Comparison of ENCODE assay signal across 2 cellular contexts in genomic region chr10:93580824-93581223, GRCh38.
TF ChIP-seq lines count a peak whose summit lies in the region.

No MANE protein-coding gene starts in this region.

TF ChIP-seq in IMR-90, 13 proteins besides CTCF, POLR2A, EP300 and RAD21:
- TF ChIP-seq FOS (IDR thresholded peaks at IDR 0.05; ENCODE audit: low read depth, low read length) = no peak
- TF ChIP-seq MAFK (IDR thresholded peaks at IDR 0.05; ENCODE audit: low read depth, low read length) = no peak
- TF ChIP-seq MAZ (IDR thresholded peaks at IDR 0.05; ENCODE audit: borderline replicate concordance, low read depth, low read length) = no peak
- no peak for TF ChIP-seq CEBPB (IDR thresholded peaks at IDR 0.05; ENCODE audit: low read depth, low read length)
- TF ChIP-seq CHD1 (IDR thresholded peaks at IDR 0.05; ENCODE audit: low read depth, low read length) = no peak
- no peak for TF ChIP-seq NFE2L2 (IDR thresholded peaks at IDR 0.05; ENCODE audit: low read depth, low read length)
- no peak for TF ChIP-seq USF2 (IDR thresholded peaks at IDR 0.05; ENCODE audit: low read depth, low read length)
- TF ChIP-seq BHLHE40 (IDR thresholded peaks at IDR 0.05; ENCODE audit: low read depth, low read length) = no peak

TF ChIP-seq in H1, 55 proteins besides CTCF, POLR2A, EP300 and RAD21:
- TF ChIP-seq CHD2 (IDR thresholded peaks at IDR 0.05; ENCODE audit: low read length) (no peak), JUN (IDR thresholded peaks at IDR 0.05; ENCODE audit: low read depth, low read length) (no peak), CREB1 (IDR thresholded peaks at IDR 0.05) (peak; percentile 46; the same call in 1 of the 2 replicates), SAP30 (IDR thresholded peaks at IDR 0.05; ENCODE audit: insufficient read depth, insufficient replicate concordance, low read length) (no peak), ASH2L (IDR thresholded peaks at IDR 0.05; ENCODE audit: low read length) (no peak), POU5F1 (IDR thresholded peaks at IDR 0.05; ENCODE audit: low read depth, low read length) (no peak), CHD1 (IDR thresholded peaks at IDR 0.05; ENCODE audit: low read depth, low read length) (no peak), KDM4A (IDR thresholded peaks at IDR 0.05; ENCODE audit: low read depth, low read length, severe bottlenecking) (no peak), TCF12 (IDR thresholded peaks at IDR 0.05; ENCODE audit: low read depth, low read length) (no peak)
